Comparison of ENCODE assay signal across 17 cellular contexts in the genomic region with DNA sequence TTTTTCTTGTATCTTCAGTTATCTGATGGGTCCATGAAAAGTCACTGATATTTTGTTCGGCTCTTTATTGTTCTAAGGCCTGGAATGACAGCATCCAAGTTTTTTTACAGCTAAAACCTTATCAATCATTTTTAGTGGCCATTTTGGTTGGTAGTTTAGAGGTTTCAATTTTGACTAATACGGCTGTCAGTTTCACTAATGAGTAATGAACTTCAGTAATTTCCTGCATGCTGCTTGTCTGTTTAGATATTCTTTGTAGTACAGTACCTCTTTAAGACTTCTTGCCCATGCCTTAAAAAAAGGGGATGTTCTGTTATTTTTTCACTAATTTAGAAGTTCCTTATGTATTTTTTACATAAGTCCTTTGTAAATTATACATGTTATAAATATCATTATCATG.
DNase-seq lines count a peak whose midpoint lies in the region; ATAC-seq and TF ChIP-seq lines count a peak whose summit lies in the region.
"Had no signal": no experiment of that assay in that cellular context is flagged by ENCODE, and none has a peak within 500 bp of the region (broad histone marks: within the 10 kb centered on the region; RNA-seq: fewer than 3 reads in every experiment).

No MANE protein-coding gene starts in this region.

- H3K4me3 ChIP-seq in Karpas-422 (ENCODE audit: low read length) (no peak overlapping the region), SU-DHL-6 (ENCODE audit: insufficient read depth, low read length, poor library complexity, severe bottlenecking) (no peak overlapping the region), endodermal cell (ENCODE audit: low read length) (no peak overlapping the region)
- H3K4me3 ChIP-seq: BLaER1 treated with 17β-estradiol and CSF1 and Interleukin-3, amounts not matched to agents 10 nM and 100 nM had no signal

- H3K9me3 Mint-ChIP-seq in endodermal cell: no peaks in the 10 kb centered on the region
- H3K9me3 Mint-ChIP-seq: CD8-positive, alpha-beta T cell; H9 had no signal

- H3K79me2 ChIP-seq in Karpas-422 (ENCODE audit: low read length) (no peaks in the 10 kb centered on the region), SU-DHL-6 (ENCODE audit: insufficient read depth, low read length) (no peaks in the 10 kb centered on the region)

- H4K20me1 ChIP-seq in Karpas-422 (ENCODE audit: insufficient read depth, low read depth, low read length): no peaks in the 10 kb centered on the region
- no peaks in the 10 kb centered on the region for H4K20me1 ChIP-seq in SU-DHL-6 (ENCODE audit: low read depth, low read length)
- H4K20me1 ChIP-seq: BLaER1 treated with 17β-estradiol and CSF1 and Interleukin-3, amounts not matched to agents 10 nM and 100 nM had no signal

- no peak overlapping the region for H3K4me2 ChIP-seq in Karpas-422 (ENCODE audit: low read depth, low read length, poor library complexity, severe bottlenecking)
- no peak overlapping the region for H3K4me2 ChIP-seq in SU-DHL-6 (ENCODE audit: low read depth, low read length, poor library complexity, severe bottlenecking)
- H3K4me2 ChIP-seq: BLaER1 treated with 17β-estradiol and CSF1 and Interleukin-3, amounts not matched to agents 10 nM and 100 nM had no signal

- CTCF ChIA-PET in RWPE1 (lab: Yijun Ruan, JAX): interaction anchor here (0.6 kb wide), 1 partner anchor 31 kb away, joined by 4 read pairs; no protein-coding TSS in a partner anchor

- ATAC-seq in GM18511 (IDR thresholded peaks at IDR 0.05; ENCODE audit: unreplicated experiment) (peak; percentile 65), esophagus mucosa (no peak), HG02678 (IDR thresholded peaks at IDR 0.05; ENCODE audit: unreplicated experiment) (no peak)
- ATAC-seq: CD8-positive, alpha-beta T cell had no signal

- H3K9me3 ChIP-seq in Karpas-422 (ENCODE audit: low read length): no peaks in the 10 kb centered on the region
- no peaks in the 10 kb centered on the region for H3K9me3 ChIP-seq in SU-DHL-6 (ENCODE audit: insufficient read depth, low read length)
- no peaks in the 10 kb centered on the region for H3K9me3 ChIP-seq in endodermal cell (ENCODE audit: control insufficient read depth, low read length)
- H3K9me3 ChIP-seq: BLaER1 treated with 17β-estradiol and CSF1 and Interleukin-3, amounts not matched to agents 10 nM and 100 nM had no signal

- no peaks in the 10 kb centered on the region for H3K27me3 Mint-ChIP-seq in endodermal cell (ENCODE audit: insufficient read depth)
- H3K27me3 Mint-ChIP-seq: B cell had no signal

- H3K4me1 Mint-ChIP-seq in endodermal cell: no peaks in the 10 kb centered on the region
- H3K4me1 Mint-ChIP-seq: B cell, H9 had no signal

- TF ChIP-seq CTCF in SU-DHL-6 (IDR thresholded peaks at IDR 0.05; ENCODE audit: insufficient read depth, low read length, poor library complexity, severe bottlenecking) (no peak), endodermal cell (conservative IDR thresholded peaks at IDR 0.05) (no peak), RWPE1 (conservative IDR thresholded peaks at IDR 0.05; ENCODE audit: low read depth) (no peak)

- no peaks in the 10 kb centered on the region for H3K27me3 ChIP-seq in Karpas-422 (ENCODE audit: low read length)
- no peaks in the 10 kb centered on the region for H3K27me3 ChIP-seq in SU-DHL-6 (ENCODE audit: low read length)
- H3K27me3 ChIP-seq in endodermal cell (ENCODE audit: control insufficient read depth, insufficient read depth, low read length, poor library complexity, severe bottlenecking): no peaks in the 10 kb centered on the region
- H3K27me3 ChIP-seq: BLaER1 treated with 17β-estradiol and CSF1 and Interleukin-3, amounts not matched to agents 10 nM and 100 nM had no signal

- H3K27ac Mint-ChIP-seq in endodermal cell: peak overlapping the region; percentile 38
- H3K27ac Mint-ChIP-seq: B cell; CD8-positive, alpha-beta T cell; H9 had no signal

- H3K36me3 ChIP-seq in Karpas-422 (ENCODE audit: insufficient read depth, low read length): no peaks in the 10 kb centered on the region
- H3K36me3 ChIP-seq in SU-DHL-6 (ENCODE audit: low read length): no peaks in the 10 kb centered on the region
- no peaks in the 10 kb centered on the region for H3K36me3 ChIP-seq in endodermal cell (ENCODE audit: control insufficient read depth, insufficient read depth, low read length)
- H3K36me3 ChIP-seq: BLaER1 treated with 17β-estradiol and CSF1 and Interleukin-3, amounts not matched to agents 10 nM and 100 nM had no signal

- WGBS in endodermal cell (ENCODE audit: insufficient coverage in 1 of 2, insufficient read length in 1 of 2), 2 experiments: 90% methylated on average over 2 of the region's 2 CpGs; no CpG with 5 or more reads in 1 of the 2 experiments

- H3K36me3 Mint-ChIP-seq in endodermal cell (ENCODE audit: low read depth): no peaks in the 10 kb centered on the region
- H3K36me3 Mint-ChIP-seq: CD8-positive, alpha-beta T cell had no signal

- H3K4me1 ChIP-seq in Karpas-422 (ENCODE audit: low read length): peaks cover 4% of the 10 kb centered on the region
- H3K4me1 ChIP-seq in endodermal cell (ENCODE audit: control insufficient read depth, insufficient read depth, low read length): no peaks in the 10 kb centered on the region
- H3K4me1 ChIP-seq: BLaER1 treated with 17β-estradiol and CSF1 and Interleukin-3, amounts not matched to agents 10 nM and 100 nM had no signal

- POLR2A ChIA-PET in RWPE1 (lab: Yijun Ruan, JAX; ENCODE audit: low non-redundant PET): no interaction called here

- DNase-seq in Karpas-422 (no peak), endodermal cell (no peak), RWPE1 (ENCODE audit: low spot score) (no peak), hepatic stellate cell (ENCODE audit: low spot score) (no peak)
- DNase-seq: 8988T; Calu3; CD8-positive, alpha-beta T cell; DMS79 treated with DMSO at 0.1 percent for 48 hours; GF-D8; GOT3; H9 had no signal

- no peak overlapping the region for H3K9ac ChIP-seq in Karpas-422 (ENCODE audit: low read length)
- no peak overlapping the region for H3K9ac ChIP-seq in SU-DHL-6 (ENCODE audit: low read length)
- H3K9ac ChIP-seq in endodermal cell (ENCODE audit: extremely low read depth, low read length, poor library complexity, severe bottlenecking): no peak overlapping the region
- H3K9ac ChIP-seq: BLaER1 treated with 17β-estradiol and CSF1 and Interleukin-3, amounts not matched to agents 10 nM and 100 nM had no signal

- no peak overlapping the region for H3K4me3 Mint-ChIP-seq in endodermal cell
- H3K4me3 Mint-ChIP-seq: B cell; CD8-positive, alpha-beta T cell; H9 had no signal

- H2AFZ ChIP-seq in Karpas-422 (ENCODE audit: low read length) (peak overlapping the region; percentile 46), SU-DHL-6 (ENCODE audit: low read depth, low read length, severe bottlenecking) (peak overlapping the region; percentile 69)

- H3K27ac ChIP-seq in Karpas-422 (ENCODE audit: low read length): no peak overlapping the region
- H3K27ac ChIP-seq in SU-DHL-6 (ENCODE audit: low read depth, low read length): no peak overlapping the region
- H3K27ac ChIP-seq in endodermal cell (ENCODE audit: low read depth, low read length): no peak overlapping the region
- H3K27ac ChIP-seq in RWPE1: no peak overlapping the region
- H3K27ac ChIP-seq: BLaER1 treated with 17β-estradiol and CSF1 and Interleukin-3, amounts not matched to agents 10 nM and 100 nM had no signal

- H3F3A ChIP-seq in SU-DHL-6 (ENCODE audit: insufficient read depth): no peaks in the 10 kb centered on the region

- H3K9me2 ChIP-seq in Karpas-422 (replicated peaks; ENCODE audit: insufficient read depth, low read length) (no peaks in the 10 kb centered on the region), SU-DHL-6 (replicated peaks; ENCODE audit: insufficient read depth, low read length) (no peaks in the 10 kb centered on the region)
